ENCODE assay signal across 18 cellular contexts in genomic region chr12:107106241-107107025, GRCh38.
"Had no signal": no experiment of that assay in that cellular context is flagged by ENCODE, and none has a peak within 500 bp of the region (broad histone marks: within the 10 kb centered on the region; RNA-seq: fewer than 3 reads in every experiment).

No MANE protein-coding gene starts in this region.

- H3K4me3 ChIP-seq: SJSA1, SK-N-MC had no signal

- H3K4me1 ChIP-seq: SJSA1 had no signal

- H3K27ac ChIP-seq: HL-60, SJSA1, SK-N-MC had no signal

- H3K9me3 ChIP-seq: SJSA1 had no signal

- DNase-seq: KBM-7, MV-4-11, NCI-H1048, NCI-H1105, NCI-H1417, NCI-H1436 treated with DMSO at 0.1 percent for 48 hours, NCI-H1694, NCI-H187 treated with DMSO at 0.1 percent for 48 hours, NCI-H2029 treated with DMSO at 0.1 percent for 48 hours, NCI-H2171 treated with DMSO at 0.1 percent for 48 hours, NCI-H526 treated with DMSO at 0.1 percent for 48 hours, NCI-H774, Right ventricle myocardium superior, RPMI8226, SIG-M5 had no signal

- H3K36me3 ChIP-seq: SJSA1 had no signal
